Comparison of ENCODE assay signal across 3 cellular contexts in the genomic region with DNA sequence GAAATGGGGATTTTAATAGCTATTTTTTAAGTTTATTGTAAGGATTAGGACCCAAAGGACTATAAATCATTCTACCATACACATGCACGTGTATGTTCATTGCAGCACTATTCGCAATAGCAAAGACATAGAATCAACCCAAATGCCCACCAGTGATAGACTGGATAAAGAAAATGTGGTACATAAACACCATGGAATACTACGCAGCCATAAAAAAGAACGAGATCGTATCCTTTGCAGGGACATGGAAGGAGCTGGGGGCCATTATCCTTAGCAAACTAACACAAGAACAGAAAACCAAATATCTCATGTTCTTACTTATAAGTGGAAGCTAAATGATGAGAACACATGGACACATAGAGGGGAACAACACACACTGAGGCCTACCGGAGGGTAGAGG. TPM values are rescaled to one million over a fixed set of nuclear protein-coding genes. Genes with fewer than 3 reads are reported as not detected.
"Had no signal": no experiment of that assay in that cellular context is flagged by ENCODE, and none has a peak within 500 bp of the region (broad histone marks: within the 10 kb centered on the region; RNA-seq: fewer than 3 reads in every experiment).

No MANE protein-coding gene starts in this region.

RNA-seq across cellular contexts. Expression of a gene that starts 26.7 kb away (rescaled TPM):
- total RNA-seq: chondrocyte, MCF 10A had no signal
- polyA plus RNA-seq: cardiac muscle cell had no signal
